Comparison of ENCODE assay signal across 17 cellular contexts in genomic region chr20:19802099-19802491, GRCh38. TPM values are rescaled to one million over a fixed set of nuclear protein-coding genes. Genes with fewer than 3 reads are reported as not detected.
DNase-seq lines count a peak whose midpoint lies in the region; ATAC-seq and TF ChIP-seq lines count a peak whose summit lies in the region.
"Had no signal": no experiment of that assay in that cellular context is flagged by ENCODE, and none has a peak within 500 bp of the region (broad histone marks: within the 10 kb centered on the region; RNA-seq: fewer than 3 reads in every experiment).

No MANE protein-coding gene starts in this region.

- no peak for TF ChIP-seq CTCF in Caco-2 (IDR thresholded peaks at IDR 0.05; ENCODE audit: insufficient read depth in 1 of 2, low read depth in 1 of 2, low read length in 1 of 2, severe bottlenecking in 1 of 2, unreplicated experiment in 1 of 2)
- no peak for TF ChIP-seq CTCF in RWPE1 (conservative IDR thresholded peaks at IDR 0.05; ENCODE audit: low read depth)
- no peak for TF ChIP-seq CTCF in foreskin keratinocyte (conservative IDR thresholded peaks at IDR 0.05)

- H3K9me3 Mint-ChIP-seq in Caco-2 (ENCODE audit: unreplicated experiment) = no peaks in the 10 kb centered on the region
- H3K9me3 Mint-ChIP-seq in activated T-helper 1 cell treated with anti-CD3 and anti-CD28 coated beads, Interleukin-12 subunit alpha, Interleukin-12 subunit beta, Interleukin-2, Interleukin-4 antibody, amounts not matched to agents 30 ng/mL and 10 ng/mL and 1 ng/mL, durations not matched to agents 14 hours and 24 hours and 36 hours = no peaks in the 10 kb centered on the region
- H3K9me3 Mint-ChIP-seq: CD4-positive, alpha-beta memory T cell had no signal

- H3K9me3 ChIP-seq in Caco-2 = no peaks in the 10 kb centered on the region
- no peaks in the 10 kb centered on the region for H3K9me3 ChIP-seq in trophoblast cell (ENCODE audit: insufficient read depth, low read depth, low read length)
- H3K9me3 ChIP-seq: SJCRH30 had no signal

- no peak overlapping the region for H3K9ac ChIP-seq in trophoblast cell (ENCODE audit: low read length)
- H3K9ac ChIP-seq: BLaER1 had no signal

- intact Hi-C loops in Caco-2 (cut with micrococcal nuclease; ENCODE audit: unreplicated experiment) = loop anchor here (1.0 kb wide), 3 partner anchors 17 to 114 kb away; no protein-coding TSS in a partner anchor
- intact Hi-C loops in activated T-helper 1 cell treated with anti-CD3 and anti-CD28 coated beads, Interleukin-12 subunit alpha, Interleukin-12 subunit beta, Interleukin-2, Interleukin-4 antibody, amounts not matched to agents 30 ng/mL and 10 ng/mL and 1 ng/mL, durations not matched to agents 14 hours and 24 hours and 36 hours (cut with micrococcal nuclease) = no loop called here

- POLR2A ChIA-PET in Caco-2 (lab: Charles Lee) (interaction anchor here (1.0 kb wide), 1 partner anchor 44 kb away, joined by 8 read pairs; no protein-coding TSS in a partner anchor), RWPE1 (lab: Yijun Ruan, JAX; ENCODE audit: low non-redundant PET) (interaction anchor here (0.6 kb wide), 1 partner anchor 45 kb away, joined by 3 read pairs; no protein-coding TSS in a partner anchor), HEK293T (lab: Yijun Ruan, JAX) (no interaction called here)

- no peak overlapping the region for H3K18ac ChIP-seq in trophoblast cell (ENCODE audit: low read length)

- H2AFZ ChIP-seq in trophoblast cell (ENCODE audit: insufficient read depth, low read length, poor library complexity) = no peak overlapping the region

- no peak overlapping the region for H4K91ac ChIP-seq in trophoblast cell (ENCODE audit: low read depth, low read length)

- H3K4me1 ChIP-seq in Caco-2 = peaks cover 27% of the 10 kb centered on the region
- peaks cover 11% of the 10 kb centered on the region for H3K4me1 ChIP-seq in foreskin keratinocyte
- H3K4me1 ChIP-seq in trophoblast cell (ENCODE audit: control insufficient read depth in 1 of 2, insufficient read depth in 2 of 2, low read length in 2 of 2) = peaks cover 0 to 2% of the 10 kb centered on the region in 2 experiments

- BruUV-seq in Caco-2 (replicated peaks; lab: Mats Ljungman, UMichigan) = TSS peak; percentile 50

- H3K27me3 Mint-ChIP-seq in Caco-2 (ENCODE audit: insufficient read depth, unreplicated experiment) = no peaks in the 10 kb centered on the region
- H3K27me3 Mint-ChIP-seq in activated T-helper 1 cell treated with anti-CD3 and anti-CD28 coated beads, Interleukin-12 subunit alpha, Interleukin-12 subunit beta, Interleukin-2, Interleukin-4 antibody, amounts not matched to agents 30 ng/mL and 10 ng/mL and 1 ng/mL, durations not matched to agents 14 hours and 24 hours and 36 hours (ENCODE audit: insufficient read depth) = peaks cover 2% of the 10 kb centered on the region

- H3K4ac ChIP-seq in trophoblast cell (ENCODE audit: low read depth, low read length) = no peak overlapping the region

- no peak overlapping the region for H4K8ac ChIP-seq in trophoblast cell (ENCODE audit: low read depth, low read length)

- H3K23ac ChIP-seq in trophoblast cell (ENCODE audit: low read length) = peak overlapping the region; percentile 40

- peaks cover 25% of the 10 kb centered on the region for H3K4me1 Mint-ChIP-seq in Caco-2 (ENCODE audit: low read depth, unreplicated experiment)
- H3K4me1 Mint-ChIP-seq in activated T-helper 1 cell treated with anti-CD3 and anti-CD28 coated beads, Interleukin-12 subunit alpha, Interleukin-12 subunit beta, Interleukin-2, Interleukin-4 antibody, amounts not matched to agents 30 ng/mL and 10 ng/mL and 1 ng/mL, durations not matched to agents 14 hours and 24 hours and 36 hours (ENCODE audit: low read depth) = no peaks in the 10 kb centered on the region
- H3K4me1 Mint-ChIP-seq: CD4-positive, alpha-beta memory T cell had no signal

- H3K14ac ChIP-seq in trophoblast cell (ENCODE audit: low read length) = peak overlapping the region; percentile 2

- no peak for ATAC-seq in foreskin keratinocyte

- CTCF ChIA-PET in Caco-2 (lab: Charles Lee) (interaction anchor here (0.5 to 1.6 kb wide), 10 partner anchors 16 to 162 kb away, joined by 3 to 11 read pairs (median 3); no protein-coding TSS in a partner anchor), RWPE1 (lab: Yijun Ruan, JAX) (interaction anchor here (0.5 to 0.6 kb wide), 2 partner anchors 115 to 187 kb away, joined by 3 read pairs; no protein-coding TSS in a partner anchor), HEK293T (lab: Yijun Ruan, JAX) (no interaction called here)

- no peak overlapping the region for H4K12ac ChIP-seq in trophoblast cell (ENCODE audit: low read depth, low read length)

- H3K4me3 ChIP-seq in Caco-2 (ENCODE audit: low read depth, low read length) = no peak overlapping the region
- no peak overlapping the region for H3K4me3 ChIP-seq in trophoblast cell (ENCODE audit: low read depth, low read length)
- H3K4me3 ChIP-seq: BLaER1, GM12878, SJCRH30 had no signal

- H2BK120ac ChIP-seq in trophoblast cell (ENCODE audit: insufficient read depth, low read length, poor library complexity) = no peak overlapping the region

- no peak overlapping the region for H3K4me2 ChIP-seq in trophoblast cell (ENCODE audit: low read length)
- H3K4me2 ChIP-seq: BLaER1 had no signal

- no peak overlapping the region for H2BK5ac ChIP-seq in trophoblast cell (ENCODE audit: low read depth, low read length, poor library complexity)

- peak overlapping the region; percentile 14 for H3K27ac Mint-ChIP-seq in Caco-2 (ENCODE audit: unreplicated experiment)
- H3K27ac Mint-ChIP-seq in activated T-helper 1 cell treated with anti-CD3 and anti-CD28 coated beads, Interleukin-12 subunit alpha, Interleukin-12 subunit beta, Interleukin-2, Interleukin-4 antibody, amounts not matched to agents 30 ng/mL and 10 ng/mL and 1 ng/mL, durations not matched to agents 14 hours and 24 hours and 36 hours = no peak overlapping the region
- H3K27ac Mint-ChIP-seq: CD4-positive, alpha-beta memory T cell had no signal

- no peaks in the 10 kb centered on the region for H3K79me2 ChIP-seq in trophoblast cell (ENCODE audit: control insufficient read depth, insufficient read depth, low read length, poor library complexity)

- no CpG with 5 or more reads among the region's 6 CpGs for WGBS in trophoblast cell (ENCODE audit: extremely low coverage, insufficient coverage, insufficient read length)

- DNase-seq in Caco-2 (no peak), RWPE1 (ENCODE audit: low spot score) (no peak), foreskin keratinocyte (no peak), trophoblast cell (no peak), HEK293T (ENCODE audit: extremely low spot score) (no peak), NCI-H446 treated with DMSO at 0.1 percent for 48 hours (lab: John Stamatoyannopoulos, UW) (no peak)
- DNase-seq in activated T-helper 1 cell treated with anti-CD3 and anti-CD28 coated beads, Interleukin-12 subunit alpha, Interleukin-12 subunit beta, Interleukin-2, Interleukin-4 antibody, amounts not matched to agents 30 ng/mL and 10 ng/mL and 1 ng/mL, durations not matched to agents 14 hours and 24 hours and 36 hours (ENCODE audit: low spot score) = no peak
- DNase-seq: CD4-positive, alpha-beta memory T cell; GF-D8; KG1; NCI-H187; NCI-H2107; NCI-H2227 treated with DMSO at 0.1 percent for 48 hours; OCI-M1; SJCRH30 had no signal

- peaks cover 3% of the 10 kb centered on the region for H3K79me1 ChIP-seq in trophoblast cell (ENCODE audit: low read length)

- H3K27ac ChIP-seq in RWPE1 (peak overlapping the region; percentile 66), foreskin keratinocyte (peak overlapping the region; percentile 48), trophoblast cell (ENCODE audit: low read depth, low read length) (no peak overlapping the region)
- H3K27ac ChIP-seq: BLaER1, SJCRH30 had no signal

- H2BK12ac ChIP-seq in trophoblast cell (ENCODE audit: low read length) = no peak overlapping the region

- H3K36me3 ChIP-seq in Caco-2 (ENCODE audit: control insufficient read depth, insufficient read depth, low read length) (peaks cover 1% of the 10 kb centered on the region; the same call in 1 of the 2 replicates), trophoblast cell (ENCODE audit: control insufficient read depth in 1 of 2, insufficient read depth in 2 of 2, low read length in 2 of 2) (peaks cover 4 to 17% of the 10 kb centered on the region in 2 experiments)
- H3K36me3 ChIP-seq: SJCRH30 had no signal

- H3K27me3 ChIP-seq in Caco-2 (replicated peaks; ENCODE audit: control insufficient read depth, insufficient read depth, low read length) = no peaks in the 10 kb centered on the region
- no peaks in the 10 kb centered on the region for H3K27me3 ChIP-seq in foreskin keratinocyte
- H3K27me3 ChIP-seq in trophoblast cell (ENCODE audit: insufficient read depth, low read length) = no peaks in the 10 kb centered on the region
- H3K27me3 ChIP-seq: BLaER1, SJCRH30 had no signal

- no peak overlapping the region for H3K4me3 Mint-ChIP-seq in Caco-2 (ENCODE audit: unreplicated experiment)
- no peak overlapping the region for H3K4me3 Mint-ChIP-seq in activated T-helper 1 cell treated with anti-CD3 and anti-CD28 coated beads, Interleukin-12 subunit alpha, Interleukin-12 subunit beta, Interleukin-2, Interleukin-4 antibody, amounts not matched to agents 30 ng/mL and 10 ng/mL and 1 ng/mL, durations not matched to agents 14 hours and 24 hours and 36 hours
- H3K4me3 Mint-ChIP-seq: CD4-positive, alpha-beta memory T cell had no signal

- H2AK5ac ChIP-seq in trophoblast cell (ENCODE audit: low read length) = no peak overlapping the region

- H3K36me3 Mint-ChIP-seq in Caco-2 (ENCODE audit: insufficient read depth, unreplicated experiment) = no peaks in the 10 kb centered on the region
- H3K36me3 Mint-ChIP-seq in activated T-helper 1 cell treated with anti-CD3 and anti-CD28 coated beads, Interleukin-12 subunit alpha, Interleukin-12 subunit beta, Interleukin-2, Interleukin-4 antibody, amounts not matched to agents 30 ng/mL and 10 ng/mL and 1 ng/mL, durations not matched to agents 14 hours and 24 hours and 36 hours (ENCODE audit: low read depth) = no peaks in the 10 kb centered on the region
- H3K36me3 Mint-ChIP-seq: CD4-positive, alpha-beta memory T cell had no signal

TF ChIP-seq in HEK293T, 16 proteins besides CTCF, POLR2A, EP300 and RAD21 (continues in another document):
- TF ChIP-seq SP1 (IDR thresholded peaks at IDR 0.05) (no peak), PKNOX1 (IDR thresholded peaks at IDR 0.05) (no peak)

RNA-seq across cellular contexts. Expression of gene RIN2, which starts 44.0 kb away (rescaled TPM):
- 35.2 and 36.7 TPM in 2 replicates for total RNA-seq in Caco-2 (2022)
- total RNA-seq in foreskin keratinocyte = 60.1 and 70.2 TPM in 2 replicates
- 23.3 and 23.6 TPM in 2 replicates for polyA plus RNA-seq in foreskin keratinocyte
- polyA plus RNA-seq in trophoblast cell (2013) = 16.5 and 17.0 TPM in 2 replicates
- total RNA-seq in activated T-helper 1 cell treated with anti-CD3 and anti-CD28 coated beads, Interleukin-12 subunit alpha, Interleukin-12 subunit beta, Interleukin-2, Interleukin-4 antibody, amounts not matched to agents 30 ng/mL and 10 ng/mL and 1 ng/mL, durations not matched to agents 14 hours and 24 hours and 36 hours = not detected in 2 replicates
- polyA plus RNA-seq: CD4-positive, alpha-beta memory T cell had no signal

Comparison
In these comparisons a context has a peak if more than half of its experiments do, and no peak if none do; other contexts are left out.
1. RNA of gene RIN2, which starts 44.0 kb away (total RNA-seq): 60.1 to 70.2 TPM in foreskin keratinocyte and 35.2 to 36.7 TPM in Caco-2; not detected in activated T-helper 1 cell treated with anti-CD3 and anti-CD28 coated beads, Interleukin-12 subunit alpha, Interleukin-12 subunit beta, Interleukin-2, Interleukin-4 antibody, amounts not matched to agents 30 ng/mL and 10 ng/mL and 1 ng/mL, durations not matched to agents 14 hours and 24 hours and 36 hours; every median in the first group is over 10 times any median in the second.